22 cellular contexts compared by ENCODE assay signal in genomic region chr5:34770486-34770885, GRCh38.
DNase-seq lines count a peak whose midpoint lies in the region; TF ChIP-seq lines count a peak whose summit lies in the region.
"Had no signal": no experiment of that assay in that cellular context is flagged by ENCODE, and none has a peak within 500 bp of the region (broad histone marks: within the 10 kb centered on the region; RNA-seq: fewer than 3 reads in every experiment).

No MANE protein-coding gene starts in this region.

- H4K8ac ChIP-seq in H9 (replicated peaks; ENCODE audit: insufficient read length, low read depth, low read length): no peak overlapping the region
- peak overlapping the region; percentile 70 for H4K8ac ChIP-seq in trophoblast cell (ENCODE audit: low read depth, low read length)

- no peak overlapping the region for H3K56ac ChIP-seq in H9 (ENCODE audit: insufficient read length, low read depth, low read length)

- no peaks in the 10 kb centered on the region for H4K20me1 ChIP-seq in H9 (ENCODE audit: control insufficient read depth, insufficient read depth, insufficient read length)
- H4K20me1 ChIP-seq: BLaER1 treated with 17β-estradiol and CSF1 and Interleukin-3, amounts not matched to agents 10 nM and 100 nM had no signal

- H2BK5ac ChIP-seq in H9 (ENCODE audit: insufficient read length, low read length): no peak overlapping the region
- no peak overlapping the region for H2BK5ac ChIP-seq in trophoblast cell (ENCODE audit: low read depth, low read length, poor library complexity)

- no peak overlapping the region for H3K9ac ChIP-seq in H9 (ENCODE audit: extremely low read depth, insufficient read length, low read length)
- no peak overlapping the region for H3K9ac ChIP-seq in trophoblast cell (ENCODE audit: low read length)
- H3K9ac ChIP-seq: BLaER1 treated with 17β-estradiol and CSF1 and Interleukin-3, amounts not matched to agents 10 nM and 100 nM had no signal

- no peaks in the 10 kb centered on the region for H3K23me2 ChIP-seq in H9 (ENCODE audit: insufficient read length, low read depth, low read length, poor library complexity, severe bottlenecking)

- peaks cover 37 to 51% (median 50%) of the 10 kb centered on the region in 3 experiments for H3K36me3 Mint-ChIP-seq in H9 (ENCODE audit: insufficient read depth in 1 of 3, low read depth in 3 of 3)
- H3K36me3 Mint-ChIP-seq in brain: peaks cover 49% of the 10 kb centered on the region
- H3K36me3 Mint-ChIP-seq: CD14-positive monocyte had no signal

- H2AK5ac ChIP-seq in H9 (ENCODE audit: insufficient read length, low read length) (no peak overlapping the region), trophoblast cell (ENCODE audit: low read length) (no peak overlapping the region)

- H3K4me1 Mint-ChIP-seq in H9 (peaks cover 0 to 2% of the 10 kb centered on the region in 2 experiments; a peak in 1 of 4 replicates), brain (peaks cover 26% of the 10 kb centered on the region)
- H3K4me1 Mint-ChIP-seq: CD8-positive, alpha-beta memory T cell had no signal

- no peak overlapping the region for H3K27ac ChIP-seq in H9 (ENCODE audit: insufficient read length, low read depth, low read length)
- H3K27ac ChIP-seq in trophoblast cell (ENCODE audit: low read depth, low read length): no peak overlapping the region
- H3K27ac ChIP-seq: A549; BLaER1 treated with 17β-estradiol and CSF1 and Interleukin-3, amounts not matched to agents 10 nM and 100 nM had no signal

- no peaks in the 10 kb centered on the region for H3K9me3 ChIP-seq in H9 (ENCODE audit: control insufficient read depth, low read depth, low read length)
- H3K9me3 ChIP-seq in trophoblast cell (ENCODE audit: insufficient read depth, low read depth, low read length): peaks cover 2% of the 10 kb centered on the region
- H3K9me3 ChIP-seq: BE2C had no signal

- peak overlapping the region in 2 of 3 experiments; percentile 23 to 62; a peak in 1 of 7 replicates for H3K27ac Mint-ChIP-seq in H9
- peak overlapping the region in 4 of 5 experiments; percentile 31 to 47 (median 33) for H3K27ac Mint-ChIP-seq in brain
- H3K27ac Mint-ChIP-seq: CD14-positive monocyte; CD4-positive, alpha-beta T cell; CD8-positive, alpha-beta memory T cell had no signal

- H4K12ac ChIP-seq in trophoblast cell (ENCODE audit: low read depth, low read length): no peak overlapping the region

- no peak overlapping the region for H3K18ac ChIP-seq in H9 (ENCODE audit: insufficient read length, low read depth, low read length)
- peak overlapping the region; percentile 84 for H3K18ac ChIP-seq in trophoblast cell (ENCODE audit: low read length)

- H3K27me3 ChIP-seq in H9 (ENCODE audit: insufficient read depth, low read length) (no peaks in the 10 kb centered on the region), trophoblast cell (ENCODE audit: insufficient read depth, low read length) (no peaks in the 10 kb centered on the region)
- H3K27me3 ChIP-seq: BE2C; BLaER1 treated with 17β-estradiol and CSF1 and Interleukin-3, amounts not matched to agents 10 nM and 100 nM had no signal

- H4K91ac ChIP-seq in H9 (ENCODE audit: insufficient read length, low read depth, low read length) (no peak overlapping the region), trophoblast cell (ENCODE audit: low read depth, low read length) (peak overlapping the region; percentile 11)

- H3K14ac ChIP-seq in H9 (ENCODE audit: insufficient read depth, low read length): no peak overlapping the region
- H3K14ac ChIP-seq in trophoblast cell (ENCODE audit: low read length): no peak overlapping the region

- H3K4me2 ChIP-seq in H9 (ENCODE audit: insufficient read depth, insufficient read length, low read length): no peak overlapping the region
- no peak overlapping the region for H3K4me2 ChIP-seq in trophoblast cell (ENCODE audit: low read length)
- H3K4me2 ChIP-seq: A549 had no signal

- no peak overlapping the region for H2BK15ac ChIP-seq in H9 (ENCODE audit: low read depth, low read length)

- H3K4ac ChIP-seq in H9 (ENCODE audit: low read depth, low read length) (no peak overlapping the region), trophoblast cell (ENCODE audit: low read depth, low read length) (peak overlapping the region; percentile 36)

- no peak overlapping the region for H4K5ac ChIP-seq in H9 (ENCODE audit: insufficient read length, low read depth, low read length)

- H3K4me1 ChIP-seq in H9 (ENCODE audit: insufficient read depth, low read length) (no peaks in the 10 kb centered on the region), trophoblast cell (ENCODE audit: control insufficient read depth in 1 of 2, insufficient read depth in 2 of 2, low read length in 2 of 2) (peaks cover 2 to 8% of the 10 kb centered on the region in 2 experiments)
- H3K4me1 ChIP-seq: A549, BE2C had no signal

- H3T11ph ChIP-seq in H9 (ENCODE audit: low read length): no peak overlapping the region

- H3K9me3 Mint-ChIP-seq in H9 (peaks cover 14 to 19% of the 10 kb centered on the region in 2 experiments; a peak in 4 of 5 replicates), brain (peaks cover 16 to 24% (median 21%) of the 10 kb centered on the region in 5 experiments)

- H2AFZ ChIP-seq in H9 (ENCODE audit: low read length) (no peak overlapping the region), trophoblast cell (ENCODE audit: insufficient read depth, low read length, poor library complexity) (no peak overlapping the region)

- H3K4me3 ChIP-seq in trophoblast cell (ENCODE audit: low read depth, low read length): no peak overlapping the region
- no peak overlapping the region for H3K4me3 ChIP-seq in foreskin fibroblast (ENCODE audit: low read depth in 1 of 2, low read length in 2 of 2)
- H3K4me3 ChIP-seq: A549; BLaER1 treated with 17β-estradiol and CSF1 and Interleukin-3, amounts not matched to agents 10 nM and 100 nM; GM12878 had no signal

- WGBS in H9 (ENCODE audit: extremely low coverage, insufficient read length, low lambda C conversion rate): no CpG with 5 or more reads among the region's 4 CpGs
- no CpG with 5 or more reads among the region's 4 CpGs for WGBS in trophoblast cell (ENCODE audit: extremely low coverage, insufficient coverage, insufficient read length)

- H3K79me1 ChIP-seq in H9 (ENCODE audit: insufficient read depth, low read depth, low read length, poor library complexity, severe bottlenecking) (no peaks in the 10 kb centered on the region), trophoblast cell (ENCODE audit: low read length) (peaks cover 2% of the 10 kb centered on the region)

- H3K27me3 Mint-ChIP-seq in H9 (ENCODE audit: low read depth): no peaks in the 10 kb centered on the region
- peaks cover 4% of the 10 kb centered on the region for H3K27me3 Mint-ChIP-seq in brain

- H2BK12ac ChIP-seq in H9 (ENCODE audit: insufficient read length, low read depth, low read length): no peak overlapping the region
- peak overlapping the region; percentile 80 for H2BK12ac ChIP-seq in trophoblast cell (ENCODE audit: low read length)

- H3K23ac ChIP-seq in H9 (ENCODE audit: insufficient read length, low read depth, low read length) (no peak overlapping the region), trophoblast cell (ENCODE audit: low read length) (no peak overlapping the region)

- DNase-seq in H9 (no peak), trophoblast cell (peak; percentile 69 to 76), germinal center (ENCODE audit: low spot score) (no peak), mesenteric fat pad (ENCODE audit: low spot score) (no peak), foreskin fibroblast (no peak)
- DNase-seq: 8988T; ACHN; AML-193; BE2C; CD4-positive, alpha-beta T cell; CD8-positive, alpha-beta memory T cell; DMS 273 treated with DMSO at 0.1 percent for 48 hours; DMS79; EL; GDM1; GOT3; HCEC 1CT had no signal

- no peak for TF ChIP-seq CTCF in H9 (conservative IDR thresholded peaks at IDR 0.05)
- TF ChIP-seq CTCF in brain (conservative IDR thresholded peaks at IDR 0.05): no peak
- no peak for TF ChIP-seq CTCF in foreskin fibroblast (IDR thresholded peaks at IDR 0.05; ENCODE audit: low read depth, low read length)

- H3K4me3 Mint-ChIP-seq in H9 (no peak overlapping the region), brain (no peak overlapping the region)
- H3K4me3 Mint-ChIP-seq: CD14-positive monocyte; CD4-positive, alpha-beta T cell; CD8-positive, alpha-beta memory T cell had no signal

- H3K36me3 ChIP-seq in trophoblast cell (ENCODE audit: control insufficient read depth in 1 of 2, insufficient read depth in 2 of 2, low read length in 2 of 2): peaks cover 16 to 23% of the 10 kb centered on the region in 2 experiments
- H3K36me3 ChIP-seq: BE2C had no signal

- H2BK120ac ChIP-seq in H9 (ENCODE audit: low read depth, low read length, poor library complexity, severe bottlenecking) (no peak overlapping the region), trophoblast cell (ENCODE audit: insufficient read depth, low read length, poor library complexity) (peak overlapping the region; percentile 31)

- H3K79me2 ChIP-seq in H9 (ENCODE audit: insufficient read depth, low read length) (no peaks in the 10 kb centered on the region), trophoblast cell (ENCODE audit: control insufficient read depth, insufficient read depth, low read length, poor library complexity) (no peaks in the 10 kb centered on the region)

- no peak overlapping the region for H2BK20ac ChIP-seq in H9 (ENCODE audit: low read depth, low read length, poor library complexity, severe bottlenecking)

Comparison
In these comparisons a context has a peak if more than half of its experiments do, and no peak if none do; other contexts are left out.
1. DNase-seq: peak in trophoblast cell (2 of 2); none in H9 (single experiment), germinal center (single experiment), mesenteric fat pad (single experiment) and foreskin fibroblast (0 of 2).